Comparison of ENCODE assay signal across 27 cellular contexts in the genomic region with DNA sequence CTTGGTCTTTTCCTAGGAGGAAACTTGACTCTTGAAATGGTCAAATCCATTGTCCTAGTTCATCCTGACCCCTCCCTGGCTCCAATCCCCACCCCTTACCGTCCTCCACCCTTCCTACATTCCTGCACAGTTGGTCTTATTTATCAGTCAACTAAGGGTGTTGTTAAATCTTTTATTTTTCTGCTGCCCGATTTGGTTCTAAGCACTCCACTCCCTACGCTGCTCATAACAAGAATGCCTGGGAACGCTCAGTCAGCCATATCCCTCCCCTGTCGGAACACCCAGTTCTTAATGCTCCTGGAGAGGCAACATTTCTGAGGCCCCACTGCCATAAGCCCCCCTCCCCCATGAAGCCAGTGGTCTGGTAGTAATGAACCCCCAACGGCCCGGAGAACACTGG. TPM values are rescaled to one million over a fixed set of nuclear protein-coding genes. Genes with fewer than 3 reads are reported as not detected.
DNase-seq lines count a peak whose midpoint lies in the region; ATAC-seq, FAIRE-seq and TF ChIP-seq lines count a peak whose summit lies in the region.
"Had no signal": no experiment of that assay in that cellular context is flagged by ENCODE, and none has a peak within 500 bp of the region (broad histone marks: within the 10 kb centered on the region; RNA-seq: fewer than 3 reads in every experiment).

No MANE protein-coding gene starts in this region.

- FAIRE-seq in kidney (lab: Jason Lieb, UNC): no peak
- FAIRE-seq: bronchial epithelial cell had no signal

- H3K4me1 ChIP-seq in breast epithelium: peaks cover 0 to 7% of the 10 kb centered on the region in 2 donors
- H3K4me1 ChIP-seq in mammary epithelial cell (ENCODE audit: insufficient read depth, low read length): peaks cover 40% of the 10 kb centered on the region
- H3K4me1 ChIP-seq in kidney (ENCODE audit: control insufficient read depth in 1 of 2, insufficient read depth in 1 of 2, low read depth in 1 of 2, low read length in 2 of 2): peaks cover 4% of the 10 kb centered on the region in 2 donors
- peaks cover 17% of the 10 kb centered on the region for H3K4me1 ChIP-seq in endodermal cell (ENCODE audit: control insufficient read depth, insufficient read depth, low read length)

- H3K27ac ChIP-seq in breast epithelium (peak overlapping the region; percentile 80 to 89), mammary epithelial cell (ENCODE audit: insufficient read depth, low read depth, low read length) (no peak overlapping the region), kidney (ENCODE audit: low read depth in 2 of 2, low read length in 2 of 2) (no peak overlapping the region), endodermal cell (ENCODE audit: low read depth, low read length) (no peak overlapping the region)
- H3K27ac ChIP-seq: coronary artery, spleen had no signal

- H3K36me3 ChIP-seq in breast epithelium (no peaks in the 10 kb centered on the region), mammary epithelial cell (ENCODE audit: insufficient read depth, low read length) (no peaks in the 10 kb centered on the region), kidney (ENCODE audit: control insufficient read depth in 1 of 2, insufficient read depth in 2 of 2, low read length in 2 of 2) (no peaks in the 10 kb centered on the region), endodermal cell (ENCODE audit: control insufficient read depth, insufficient read depth, low read length) (no peaks in the 10 kb centered on the region)
- H3K36me3 ChIP-seq: spleen, suprapubic skin had no signal

- peak overlapping the region in 1 of 3 donors; percentile 4 for H3K4me3 ChIP-seq in breast epithelium
- H3K4me3 ChIP-seq in mammary epithelial cell (replicated peaks in 1 of 3; ENCODE audit: insufficient read depth in 1 of 3, low read depth in 2 of 3, low read length in 3 of 3): no peak overlapping the region
- H3K4me3 ChIP-seq in kidney (ENCODE audit: low read length in 2 of 2): no peak overlapping the region
- H3K4me3 ChIP-seq in endodermal cell (ENCODE audit: low read length): no peak overlapping the region
- H3K4me3 ChIP-seq: coronary artery, spleen, suprapubic skin had no signal

- CTCF ChIA-PET in mammary epithelial cell (lab: Charles Lee; ENCODE audit: low non-redundant PET): no interaction called here

- H3K9me3 ChIP-seq in breast epithelium (no peaks in the 10 kb centered on the region), mammary epithelial cell (replicated peaks; ENCODE audit: insufficient read depth, low read length) (no peaks in the 10 kb centered on the region), kidney (ENCODE audit: control insufficient read depth in 1 of 2, low read length in 2 of 2) (no peaks in the 10 kb centered on the region), endodermal cell (ENCODE audit: control insufficient read depth, low read length) (no peaks in the 10 kb centered on the region)
- H3K9me3 ChIP-seq: spleen, suprapubic skin had no signal

- H3K27me3 Mint-ChIP-seq in progenitor cell of endocrine pancreas (no peaks in the 10 kb centered on the region), endodermal cell (ENCODE audit: insufficient read depth) (no peaks in the 10 kb centered on the region)

- intact Hi-C loops in breast epithelium (cut with DNase I; ENCODE audit: low total_unique reads): no loop called here
- intact Hi-C loops in mammary epithelial cell (cut with micrococcal nuclease): no loop called here
- intact Hi-C loops in kidney (cut with DNase I): no loop called here

- H3K27ac Mint-ChIP-seq in progenitor cell of endocrine pancreas: peak overlapping the region; percentile 68
- no peak overlapping the region for H3K27ac Mint-ChIP-seq in endodermal cell
- H3K27ac Mint-ChIP-seq: activated CD4-positive, alpha-beta memory T cell treated with anti-CD3 and anti-CD28 coated beads, Interleukin-2, amount 10 ng/mL, durations not matched to agents 7 days and 5 days; CD4-positive, alpha-beta memory T cell; memory B cell; naive B cell; stimulated activated effector memory CD8-positive, alpha-beta T cell treated with anti-CD3 and anti-CD28 coated beads, Interleukin-12 subunit alpha, Interleukin-12 subunit beta, amount 100 ng/mL, for 72 hours had no signal

- no TSS peak for BruUV-seq in mammary epithelial cell (replicated peaks; lab: Mats Ljungman, UMichigan)

- no peak overlapping the region for H3K9ac ChIP-seq in mammary epithelial cell (ENCODE audit: insufficient read depth, low read length)
- H3K9ac ChIP-seq in kidney (ENCODE audit: low read length in 2 of 2): no peak overlapping the region
- no peak overlapping the region for H3K9ac ChIP-seq in endodermal cell (ENCODE audit: extremely low read depth, low read length, poor library complexity, severe bottlenecking)

- H3K4me3 Mint-ChIP-seq in progenitor cell of endocrine pancreas (ENCODE audit: low read depth) (no peak overlapping the region), endodermal cell (no peak overlapping the region)
- H3K4me3 Mint-ChIP-seq: activated CD4-positive, alpha-beta memory T cell treated with anti-CD3 and anti-CD28 coated beads, Interleukin-2, amount 10 ng/mL, durations not matched to agents 7 days and 5 days; CD4-positive, alpha-beta memory T cell; memory B cell; naive B cell; stimulated activated effector memory CD8-positive, alpha-beta T cell treated with anti-CD3 and anti-CD28 coated beads, Interleukin-12 subunit alpha, Interleukin-12 subunit beta, amount 100 ng/mL, for 72 hours had no signal

- peaks cover 5% of the 10 kb centered on the region for H3K9me3 Mint-ChIP-seq in progenitor cell of endocrine pancreas (ENCODE audit: low read depth)
- H3K9me3 Mint-ChIP-seq in endodermal cell: no peaks in the 10 kb centered on the region
- H3K9me3 Mint-ChIP-seq: activated CD4-positive, alpha-beta memory T cell treated with anti-CD3 and anti-CD28 coated beads, Interleukin-2, amount 10 ng/mL, durations not matched to agents 7 days and 5 days; CD4-positive, alpha-beta memory T cell; memory B cell; naive B cell; stimulated activated effector memory CD8-positive, alpha-beta T cell treated with anti-CD3 and anti-CD28 coated beads, Interleukin-12 subunit alpha, Interleukin-12 subunit beta, amount 100 ng/mL, for 72 hours had no signal

- TF ChIP-seq CTCF in breast epithelium (IDR thresholded peaks at IDR 0.05): no peak
- no peak for TF ChIP-seq CTCF in mammary epithelial cell (conservative IDR thresholded peaks at IDR 0.05 in 1 of 2, IDR thresholded peaks at IDR 0.05 in 1 of 2; ENCODE audit: extremely low read depth in 1 of 2, insufficient read depth in 1 of 2, low read depth in 1 of 2, low read length in 2 of 2)
- TF ChIP-seq CTCF in kidney (IDR thresholded peaks at IDR 0.05; ENCODE audit: borderline replicate concordance, extremely low read depth, insufficient read depth): no peak
- no peak for TF ChIP-seq CTCF in progenitor cell of endocrine pancreas (IDR thresholded peaks at IDR 0.05; ENCODE audit: unreplicated experiment)
- TF ChIP-seq CTCF in endodermal cell (conservative IDR thresholded peaks at IDR 0.05): no peak

- peaks cover 59% of the 10 kb centered on the region for H3K4me1 Mint-ChIP-seq in progenitor cell of endocrine pancreas (ENCODE audit: low read depth)
- H3K4me1 Mint-ChIP-seq in endodermal cell: peaks cover 50% of the 10 kb centered on the region

- DNase-seq in breast epithelium (ENCODE audit: low spot score in 2 of 2): no peak
- DNase-seq in mammary epithelial cell: no peak
- peak; percentile 70 for DNase-seq in kidney
- DNase-seq in progenitor cell of endocrine pancreas (ENCODE audit: low spot score, unreplicated experiment): no peak
- DNase-seq in NK-92 treated with Interleukin-12 subunit alpha and Interleukin-12 subunit beta, amount 100 ng/mL, for 24 hours (lab: John Stamatoyannopoulos, UW): no peak
- DNase-seq in endodermal cell: no peak
- DNase-seq: 8988T; activated CD4-positive, alpha-beta memory T cell treated with anti-CD3 and anti-CD28 coated beads, Interleukin-2, amount 10 ng/mL, durations not matched to agents 7 days and 5 days; activated CD4-positive, CD25-positive, alpha-beta regulatory T cell treated with anti-CD3 and anti-CD28 coated beads, Interleukin-2, amount 50 U/mL, for 72 hours; activated gamma-delta T cell; CD4-positive, alpha-beta memory T cell; DMS 273 treated with DMSO at 0.1 percent for 48 hours; islet precursor cell; naive B cell; NCI-H1105; nucleus accumbens; retina; spleen; stimulated activated CD4-positive, alpha-beta T cell treated with anti-CD3 and anti-CD28 coated beads, Interleukin-2, amount 100 ng/mL, for 48 hours had no signal

- WGBS in mammary epithelial cell (ENCODE audit: low coverage, missing lambda C conversion rate): 90% methylated on average over 7 of the region's 7 CpGs
- 96 to 100% methylated on average over 1 to 7 of the region's 7 CpGs for WGBS in endodermal cell (ENCODE audit: insufficient coverage in 1 of 2, insufficient read length in 1 of 2), 2 experiments

- dilution Hi-C loops in mammary epithelial cell (cut with HindIII; ENCODE audit: low sequenced_read_pairs): no loop called here

- H2AFZ ChIP-seq in mammary epithelial cell (ENCODE audit: low read depth, low read length): no peak overlapping the region

- ATAC-seq in HG03039 (IDR thresholded peaks at IDR 0.05; ENCODE audit: unreplicated experiment): no peak
- no peak for ATAC-seq in HG02870 (IDR thresholded peaks at IDR 0.05; ENCODE audit: unreplicated experiment)
- ATAC-seq: stimulated activated effector memory CD8-positive, alpha-beta T cell treated with anti-CD3 and anti-CD28 coated beads, Interleukin-12 subunit alpha, Interleukin-12 subunit beta, amount 100 ng/mL, for 72 hours had no signal

- no peaks in the 10 kb centered on the region for H3K27me3 ChIP-seq in breast epithelium
- no peaks in the 10 kb centered on the region for H3K27me3 ChIP-seq in mammary epithelial cell (ENCODE audit: insufficient read depth, low read length)
- no peaks in the 10 kb centered on the region for H3K27me3 ChIP-seq in endodermal cell (ENCODE audit: control insufficient read depth, insufficient read depth, low read length, poor library complexity, severe bottlenecking)
- H3K27me3 ChIP-seq: spleen, suprapubic skin had no signal

- H3K79me2 ChIP-seq in mammary epithelial cell (ENCODE audit: insufficient read depth, low read length): peaks cover 37% of the 10 kb centered on the region

- H3K4me2 ChIP-seq in mammary epithelial cell (ENCODE audit: insufficient read depth, low read depth, low read length): no peak overlapping the region

- no peak for TF ChIP-seq POLR2A in breast epithelium (IDR thresholded peaks at IDR 0.05)

- no peaks in the 10 kb centered on the region for H3K36me3 Mint-ChIP-seq in progenitor cell of endocrine pancreas (ENCODE audit: insufficient read depth)
- no peaks in the 10 kb centered on the region for H3K36me3 Mint-ChIP-seq in endodermal cell (ENCODE audit: low read depth)
- H3K36me3 Mint-ChIP-seq: CD4-positive, alpha-beta memory T cell; memory B cell; naive B cell; stimulated activated effector memory CD8-positive, alpha-beta T cell treated with anti-CD3 and anti-CD28 coated beads, Interleukin-12 subunit alpha, Interleukin-12 subunit beta, amount 100 ng/mL, for 72 hours had no signal

- no peaks in the 10 kb centered on the region for H4K20me1 ChIP-seq in mammary epithelial cell (ENCODE audit: insufficient read depth, low read length)

- in situ Hi-C loops in mammary epithelial cell (cut with MboI; ENCODE audit: low sequenced_read_pairs in 2 of 2): no loop called here

RNA-seq across cellular contexts. Expression of gene EHF, which starts 9.7 kb away (rescaled TPM):
- total RNA-seq in breast epithelium (100 to 1,000 TPM in 2 of 3 donors, under 1 TPM in 1; 0.16 to 392 (median 132) TPM), mammary epithelial cell (10 to 100 TPM in 1 of 2 donors, 1 to 10 TPM in 1; 9.7 to 41.9 TPM), kidney (65.5 TPM), progenitor cell of endocrine pancreas (17.9 and 18.6 TPM in 2 replicates), endodermal cell (under 1 TPM in 1 of 2 donors, not detected in 1; 0.22 TPM)
- polyA plus RNA-seq in mammary epithelial cell (6.4 TPM), kidney (ENCODE audit: insufficient read depth, low read depth, low replicate concordance) (4.7 TPM)
- 5.1 TPM for polyA minus RNA-seq in mammary epithelial cell
- polyA plus RNA-seq in endodermal cell (2013, experiment 1 of 2): not detected
- not detected for polyA plus RNA-seq in endodermal cell (2013, experiment 2 of 2)
- total RNA-seq: activated CD4-positive, alpha-beta memory T cell treated with anti-CD3 and anti-CD28 coated beads, Interleukin-2, amount 10 ng/mL, durations not matched to agents 7 days and 5 days; CD4-positive, alpha-beta memory T cell; glomerular endothelial cell had no signal
- polyA plus RNA-seq: CD4-positive, alpha-beta memory T cell had no signal

Comparison
In these comparisons a context has a peak if more than half of its experiments do, and no peak if none do; other contexts are left out.
1. H3K27ac ChIP-seq: peak in breast epithelium (2 of 2); none in mammary epithelial cell (single experiment), kidney (0 of 2) and endodermal cell (single experiment).